ENCODE assay signal across 1 cellular context in genomic region chr10:132336064-132336746, GRCh38.
TF ChIP-seq lines count a peak whose summit lies in the region.

No MANE protein-coding gene starts in this region.

TF ChIP-seq in K562, 482 proteins besides CTCF, POLR2A, EP300 and RAD21 (continued from another document):
- TF ChIP-seq THAP12 (CRISPR knock-in tag; IDR thresholded peaks at IDR 0.05) (no peak), ZBTB8A (IDR thresholded peaks at IDR 0.05; ENCODE audit: partially characterized antibody) (no peak), RCOR1 (IDR thresholded peaks at IDR 0.05; ENCODE audit: borderline replicate concordance in 1 of 2, low read depth in 2 of 2, low read length in 2 of 2) (peak; percentile 45 to 78; a peak in 3 of 4 replicates), ZNF3 (CRISPR knock-in tag; IDR thresholded peaks at IDR 0.05) (no peak), RB1 (IDR thresholded peaks at IDR 0.05; ENCODE audit: low read depth) (no peak), TCF3 (CRISPR knock-in tag; IDR thresholded peaks at IDR 0.05) (no peak), ZC3H8 (IDR thresholded peaks at IDR 0.05) (no peak), RBBP5 (IDR thresholded peaks at IDR 0.05; ENCODE audit: borderline replicate concordance, insufficient read depth, low read length, poor library complexity, severe bottlenecking) (no peak), TCF7 (IDR thresholded peaks at IDR 0.05; ENCODE audit: borderline replicate concordance) (no peak), FOXP1 (CRISPR knock-in tag; IDR thresholded peaks at IDR 0.05) (0 out of 2 replicates have a peak, but pooled peaks have one; percentile 49), ZNF668 (CRISPR knock-in tag; IDR thresholded peaks at IDR 0.05) (no peak), KDM1A (IDR thresholded peaks at IDR 0.05) (peak; percentile 86 to 88), MAX (CRISPR knock-in tag; IDR thresholded peaks at IDR 0.05) (peak; percentile 30; the same call in 1 of the 2 replicates), DPF2 (IDR thresholded peaks at IDR 0.05) (no peak)
